13 cellular contexts compared by ENCODE assay signal in genomic region chr12:65532744-65533143, GRCh38.
DNase-seq lines count a peak whose midpoint lies in the region; ATAC-seq and TF ChIP-seq lines count a peak whose summit lies in the region.
"Had no signal": no experiment of that assay in that cellular context is flagged by ENCODE, and none has a peak within 500 bp of the region (broad histone marks: within the 10 kb centered on the region; RNA-seq: fewer than 3 reads in every experiment).

No MANE protein-coding gene starts in this region.

- peak overlapping the region; percentile 97 for H3K27ac ChIP-seq in smooth muscle cell (ENCODE audit: low read depth)
- H3K27ac ChIP-seq: upper lobe of right lung had no signal

- H3K79me2 ChIP-seq in smooth muscle cell (ENCODE audit: low read depth) = no peaks in the 10 kb centered on the region

- peak overlapping the region; percentile 50 for H3K9ac ChIP-seq in smooth muscle cell (ENCODE audit: low read depth)

- peak overlapping the region; percentile 53 for H3K4me2 ChIP-seq in smooth muscle cell

- 19% methylated on average over 5 of the region's 5 CpGs for WGBS in smooth muscle cell (ENCODE audit: low lambda C conversion rate)

- H4K20me1 ChIP-seq in smooth muscle cell (ENCODE audit: low read depth) = no peaks in the 10 kb centered on the region

- H3F3A ChIP-seq in smooth muscle cell (ENCODE audit: low read depth) = peaks cover 33% of the 10 kb centered on the region

- DNase-seq in NOMO-1 treated with DMSO at 0.1 percent for 48 hours (lab: John Stamatoyannopoulos, UW; ENCODE audit: unreplicated experiment) (peak; percentile 20), NOMO-1 (lab: John Stamatoyannopoulos, UW; ENCODE audit: unreplicated experiment in 2 of 2) (no peak), OCI-M1 (lab: John Stamatoyannopoulos, UW) (peak; percentile 14), fibroblast of peridontal ligament (ENCODE audit: extremely low read depth) (peak; percentile 91), smooth muscle cell (lab: John Stamatoyannopoulos, UW; ENCODE audit: unreplicated experiment) (no peak), left colon (no peak)
- DNase-seq: activated CD8-positive, alpha-beta T cell treated with anti-CD3 and anti-CD28 coated beads for 36 hours; NCI-H146; SIG-M5; upper lobe of right lung had no signal

- TF ChIP-seq CTCF in smooth muscle cell (IDR thresholded peaks at IDR 0.05; ENCODE audit: borderline replicate concordance, insufficient read depth, poor library complexity, severe bottlenecking) = no peak

- ATAC-seq in GM21515 (IDR thresholded peaks at IDR 0.05; ENCODE audit: unreplicated experiment) (no peak), GM18519 (IDR thresholded peaks at IDR 0.05; ENCODE audit: low FRiP score, unreplicated experiment) (no peak), left colon (no peak)
- ATAC-seq: activated CD8-positive, alpha-beta T cell treated with anti-CD3 and anti-CD28 coated beads for 36 hours; gastroesophageal sphincter; upper lobe of right lung had no signal

- H3K36me3 ChIP-seq in smooth muscle cell (ENCODE audit: low read depth) = no peaks in the 10 kb centered on the region
- H3K36me3 ChIP-seq: gastroesophageal sphincter, upper lobe of right lung had no signal

- H2AFZ ChIP-seq in smooth muscle cell (ENCODE audit: low read depth) = no peak overlapping the region

- intact Hi-C loops in left colon (cut with DNase I, micrococcal nuclease) = no loop called here

- no peaks in the 10 kb centered on the region for H3K27me3 ChIP-seq in smooth muscle cell (ENCODE audit: low read depth)
- H3K27me3 ChIP-seq: gastroesophageal sphincter, upper lobe of right lung had no signal

- no peaks in the 10 kb centered on the region for H3K9me3 ChIP-seq in smooth muscle cell (replicated peaks; ENCODE audit: low read depth)
- H3K9me3 ChIP-seq: upper lobe of right lung had no signal

- peaks cover 30% of the 10 kb centered on the region for H3K4me1 ChIP-seq in smooth muscle cell (ENCODE audit: low read depth)

- H3K4me3 ChIP-seq in smooth muscle cell = no peak overlapping the region
- H3K4me3 ChIP-seq: gastroesophageal sphincter, upper lobe of right lung had no signal

Comparison
In these comparisons a context has a peak if more than half of its experiments do, and no peak if none do; other contexts are left out.
1. DNase-seq: peak in NOMO-1 treated with DMSO at 0.1 percent for 48 hours (single experiment), OCI-M1 (single experiment) and fibroblast of peridontal ligament (single experiment); none in NOMO-1 (0 of 2), smooth muscle cell (single experiment) and left colon (0 of 2).